10 cellular contexts compared by ENCODE assay signal in genomic region chr19:39399684-39400465, GRCh38. TPM values are rescaled to one million over a fixed set of nuclear protein-coding genes. Genes with fewer than 3 reads are reported as not detected.
DNase-seq lines count a peak whose midpoint lies in the region; TF ChIP-seq lines count a peak whose summit lies in the region.
"Had no signal": no experiment of that assay in that cellular context is flagged by ENCODE, and none has a peak within 500 bp of the region (broad histone marks: within the 10 kb centered on the region; RNA-seq: fewer than 3 reads in every experiment).

No MANE protein-coding gene starts in this region.

- H3K27me3 ChIP-seq in AG04450 (ENCODE audit: control insufficient read depth, insufficient read depth, low read length): no peaks in the 10 kb centered on the region

- H3K9me3 Mint-ChIP-seq in HFFc6: no peaks in the 10 kb centered on the region
- no peaks in the 10 kb centered on the region for H3K9me3 Mint-ChIP-seq in nephron progenitor cell

- POLR2A ChIA-PET in AG04450 (lab: Yijun Ruan, JAX): interaction anchor here (3.0 kb wide), 1 partner anchor 9 kb away, joined by 18 read pairs; the partner anchor contains the start of genes MED29 and PAF1

- H3K36me3 Mint-ChIP-seq in HFFc6 (ENCODE audit: low read depth) (peaks cover 12% of the 10 kb centered on the region; the same call in 1 of the 2 replicates), nephron progenitor cell (ENCODE audit: low read depth) (peaks cover 25% of the 10 kb centered on the region)

- H3K4me1 Mint-ChIP-seq in HFFc6 (ENCODE audit: low read depth) (peaks cover 57% of the 10 kb centered on the region), nephron progenitor cell (peaks cover 49% of the 10 kb centered on the region)

- H3K27me3 Mint-ChIP-seq in HFFc6 (ENCODE audit: insufficient read depth) (peaks cover 7% of the 10 kb centered on the region), nephron progenitor cell (ENCODE audit: low read depth, poor library complexity) (no peaks in the 10 kb centered on the region)

- H3K27ac Mint-ChIP-seq in HFFc6 (peak overlapping the region; percentile 90), nephron progenitor cell (peak overlapping the region; percentile 85)

- TF ChIP-seq CTCF in AG04450 (IDR thresholded peaks at IDR 0.05; ENCODE audit: low read depth, low read length): no peak
- TF ChIP-seq CTCF in HFFc6 (IDR thresholded peaks at IDR 0.05): no peak
- TF ChIP-seq CTCF in nephron progenitor cell (IDR thresholded peaks at IDR 0.05): no peak

- no peaks in the 10 kb centered on the region for H3K9me3 ChIP-seq in AG04450 (ENCODE audit: control insufficient read depth, insufficient read depth, low read length)

- CTCF ChIA-PET in AG04450 (lab: Charles Lee): interaction anchor here (4.4 kb wide), 1 partner anchor 12 kb away, joined by 67 read pairs; the partner anchor contains the start of gene PLEKHG2

- H3K4me3 Mint-ChIP-seq in HFFc6 (no peak overlapping the region), nephron progenitor cell (peak overlapping the region; percentile 28)

- DNase-seq in AG04450 (ENCODE audit: low read depth, low spot score) (no peak), HFFc6 (no peak), nephron progenitor cell (no peak), COLO668 (lab: John Stamatoyannopoulos, UW; ENCODE audit: unreplicated experiment) (no peak), HuH-7 (ENCODE audit: low spot score) (no peak), NCI-H187 treated with DMSO at 0.1 percent for 48 hours (lab: John Stamatoyannopoulos, UW) (no peak), NCI-H146 (lab: John Stamatoyannopoulos, UW) (no peak)
- DNase-seq: NCI-H2029 treated with DMSO at 0.1 percent for 48 hours, SHP77 treated with DMSO at 0.1 percent for 48 hours had no signal

- no peak overlapping the region for H3K4me3 ChIP-seq in AG04450 (ENCODE audit: low read depth, low read length)

- peak overlapping the region; percentile 21 for H3K27ac ChIP-seq in AG04450 (ENCODE audit: low read depth, low read length)
- H3K27ac ChIP-seq in cingulate gyrus (ENCODE audit: low read depth, low read length): peak overlapping the region; percentile 47

RNA-seq across cellular contexts. Expression of gene ZFP36, which starts 6.8 kb away (rescaled TPM):
- polyA plus RNA-seq in AG04450 (2011; rRNA removed): 4.1 and 8.3 TPM in 2 replicates
- 4.6 and 6.4 TPM in 2 replicates for polyA minus RNA-seq in AG04450 (2011; rRNA and poly(A)+ RNA removed)
- total RNA-seq in HFFc6 (2021; fragmentation: NEBNext Ultra II Directional; extraction: Animal tissue kit (Norgen Biotek cat#: 25700)): 10 to 100 TPM; 30.9 to 81.6 (median 68.5) TPM

RNA-seq across cellular contexts. Expression of gene MED29, which starts 8.7 kb away (rescaled TPM):
- 28.0 and 29.9 TPM in 2 replicates for polyA plus RNA-seq in AG04450 (2011; rRNA removed)
- polyA minus RNA-seq in AG04450 (2011; rRNA and poly(A)+ RNA removed): 22.2 and 26.5 TPM in 2 replicates
- 10 to 100 TPM; 38.2 to 48.5 (median 45.2) TPM for total RNA-seq in HFFc6 (2021; fragmentation: NEBNext Ultra II Directional; extraction: Animal tissue kit (Norgen Biotek cat#: 25700))

RNA-seq across cellular contexts. Expression of gene PAF1, which starts 9.0 kb away (rescaled TPM):
- polyA plus RNA-seq in AG04450 (2011; rRNA removed): 51.9 and 60.5 TPM in 2 replicates
- polyA minus RNA-seq in AG04450 (2011; rRNA and poly(A)+ RNA removed): 46.7 and 51.6 TPM in 2 replicates
- 10 to 100 TPM; 46.8 to 70.0 (median 60.6) TPM for total RNA-seq in HFFc6 (2021; fragmentation: NEBNext Ultra II Directional; extraction: Animal tissue kit (Norgen Biotek cat#: 25700))

RNA-seq across cellular contexts. Expression of gene PLEKHG2, which starts 12.6 kb away (rescaled TPM):
- polyA plus RNA-seq in AG04450 (2011; rRNA removed): 12.3 and 19.1 TPM in 2 replicates
- polyA minus RNA-seq in AG04450 (2011; rRNA and poly(A)+ RNA removed): 27.4 and 38.3 TPM in 2 replicates
- total RNA-seq in HFFc6 (2021; fragmentation: NEBNext Ultra II Directional; extraction: Animal tissue kit (Norgen Biotek cat#: 25700)): 10 to 100 TPM; 38.3 to 56.0 (median 45.7) TPM

RNA-seq across cellular contexts. Expression of gene RPS16, which starts 35.9 kb away (rescaled TPM):
- 1,488 and 2,094 TPM in 2 replicates for polyA plus RNA-seq in AG04450 (2011; rRNA removed)
- 1,554 and 2,030 TPM in 2 replicates for polyA minus RNA-seq in AG04450 (2011; rRNA and poly(A)+ RNA removed)
- 1,000 to 10,000 TPM; 1,647 to 2,008 (median 1,885) TPM for total RNA-seq in HFFc6 (2021; fragmentation: NEBNext Ultra II Directional; extraction: Animal tissue kit (Norgen Biotek cat#: 25700))
